ENCODE assay signal across 19 cellular contexts in the genomic region with DNA sequence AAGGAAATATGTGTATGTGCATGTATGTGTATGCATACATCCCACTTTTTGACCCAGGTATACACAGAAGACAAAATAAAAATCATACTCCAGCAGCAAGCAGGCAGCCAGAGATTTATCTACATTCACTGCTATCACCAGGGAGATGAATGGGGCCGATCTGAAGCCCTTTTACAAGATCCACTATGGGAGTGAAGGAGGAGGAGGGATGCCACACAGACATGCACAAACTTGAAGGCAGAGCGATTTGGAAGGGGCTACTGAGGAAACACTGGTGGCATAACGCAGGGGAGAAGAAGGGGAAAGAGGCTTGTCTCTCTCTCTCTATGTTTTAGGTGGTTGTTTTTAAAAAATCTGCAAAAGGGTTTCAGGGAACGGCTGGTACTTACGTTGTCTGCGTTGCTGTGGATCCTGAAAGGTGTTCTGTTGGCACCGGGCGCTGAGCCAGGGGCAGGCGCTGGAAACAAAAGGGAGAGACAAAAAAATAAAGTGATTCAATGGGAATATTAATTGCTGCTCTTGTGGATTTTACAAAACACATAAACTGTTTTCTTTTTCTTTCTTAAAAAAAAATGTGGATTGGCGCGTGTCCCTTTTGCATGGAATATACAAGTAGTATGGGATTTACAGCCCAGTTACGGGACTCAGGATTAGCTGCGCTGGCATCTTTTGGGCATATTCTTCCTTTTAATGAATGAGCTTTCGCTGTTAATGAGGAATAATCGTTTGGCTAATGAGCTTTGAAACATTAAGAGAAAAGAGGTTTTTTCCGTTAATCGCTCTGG.
A peak's percentile ranks its signal among the peaks of the same experiment; 100 is the strongest.
DNase-seq lines count a peak whose midpoint lies in the region.
"Had no signal": no experiment of that assay in that cellular context is flagged by ENCODE, and none has a peak within 500 bp of the region (broad histone marks: within the 10 kb centered on the region; RNA-seq: fewer than 3 reads in every experiment).

No MANE protein-coding gene starts in this region.

- peak overlapping the region; percentile 98 for H3K27ac ChIP-seq in substantia nigra (ENCODE audit: low read depth, low read length, poor library complexity, severe bottlenecking)
- H3K27ac ChIP-seq: epithelial cell of prostate, HL-60, thyroid gland had no signal

- peak; percentile 17 for DNase-seq in DMS153 treated with DMSO at 0.1 percent for 48 hours (lab: John Stamatoyannopoulos, UW; ENCODE audit: unreplicated experiment)
- no peak for DNase-seq in DMS153 (lab: John Stamatoyannopoulos, UW)
- peak; percentile 9 for DNase-seq in NCI-H774 (lab: John Stamatoyannopoulos, UW)
- DNase-seq in hippocampal formation (lab: John Stamatoyannopoulos, UW): peak; percentile 54 to 75
- peak in 37 of 49 donors; percentile 2 to 81 (median 41) for DNase-seq in substantia nigra (lab: John Stamatoyannopoulos, UW)
- DNase-seq in iPS-NIHi7 (ENCODE audit: extremely low spot score): no peak
- no peak for DNase-seq in middle frontal gyrus (ENCODE audit: extremely low spot score, low spot score)
- no peak for DNase-seq in KBM-7
- DNase-seq: 8988T; activated CD4-positive, alpha-beta memory T cell treated with anti-CD3 and anti-CD28 coated beads, Interleukin-2, amount 10 ng/mL, durations not matched to agents 7 days and 5 days; activated effector memory CD4-positive, alpha-beta T cell treated with anti-CD3 and anti-CD28 coated beads, Interleukin-2, amount 50 U/mL, for 16 hours; activated T-cell treated with anti-CD3 and anti-CD28 coated beads for 4 hours; DND-41; NCI-H1417; NCI-H2227 treated with DMSO at 0.1 percent for 48 hours; SIG-M5; thyroid gland had no signal

- in situ Hi-C loops in KBM-7 (cut with MboI; ENCODE audit: low pct_unique_long_range_greater_than_20kb, low sequenced_read_pairs): no loop called here

Comparison
In these comparisons a context has a peak if more than half of its experiments do, and no peak if none do; other contexts are left out.
1. DNase-seq: peak in DMS153 treated with DMSO at 0.1 percent for 48 hours (single experiment), NCI-H774 (single experiment), hippocampal formation (2 of 2) and substantia nigra (37 of 49); none in DMS153 (single experiment), iPS-NIHi7 (single experiment), middle frontal gyrus (single experiment) and KBM-7 (single experiment).